Comparison of ENCODE assay signal across 19 cellular contexts in the genomic region with DNA sequence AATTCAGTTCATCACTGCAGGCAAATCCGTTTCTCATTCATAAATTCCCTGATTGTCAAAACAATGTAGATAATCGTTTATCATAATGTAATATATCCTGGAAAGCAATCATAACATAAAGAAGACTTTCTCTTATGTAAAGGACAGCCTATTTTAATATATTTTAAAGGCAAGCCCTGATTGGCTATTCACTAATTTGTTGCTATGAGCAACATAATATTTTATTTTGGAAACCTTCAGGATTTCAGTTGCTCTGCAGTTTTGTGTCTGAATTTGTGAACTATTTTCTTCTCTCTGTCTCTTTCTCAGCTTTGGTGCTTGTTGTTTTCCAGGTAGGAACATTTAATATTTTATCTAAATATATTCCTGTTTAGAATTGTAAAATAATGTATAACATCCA.
A peak's percentile ranks its signal among the peaks of the same experiment; 100 is the strongest.
DNase-seq lines count a peak whose midpoint lies in the region; ATAC-seq and TF ChIP-seq lines count a peak whose summit lies in the region.
"Had no signal": no experiment of that assay in that cellular context is flagged by ENCODE, and none has a peak within 500 bp of the region (broad histone marks: within the 10 kb centered on the region; RNA-seq: fewer than 3 reads in every experiment).

No MANE protein-coding gene starts in this region.

- no peak for ATAC-seq in GM18907 (IDR thresholded peaks at IDR 0.05; ENCODE audit: unreplicated experiment)
- ATAC-seq in GM19463 (IDR thresholded peaks at IDR 0.05; ENCODE audit: unreplicated experiment): no peak
- ATAC-seq in HG02642 (IDR thresholded peaks at IDR 0.05; ENCODE audit: poor library complexity, unreplicated experiment): no peak

- WGBS in esophagus muscularis mucosa: 19% methylated on average over 2 of the region's 2 CpGs

- H3K4me3 ChIP-seq in adipocyte (ENCODE audit: low read length) (no peak overlapping the region), esophagus muscularis mucosa (no peak overlapping the region)
- H3K4me3 ChIP-seq: HAP-1, PC-9, SJSA1 had no signal

- no peak overlapping the region for H3K27ac ChIP-seq in esophagus muscularis mucosa (replicated peaks in 1 of 4)
- H3K27ac ChIP-seq: 22Rv1, C4-2B, SJSA1 had no signal

- no peak overlapping the region for H3K9ac ChIP-seq in adipocyte (ENCODE audit: low read length)

- TF ChIP-seq CTCF in esophagus muscularis mucosa (IDR thresholded peaks at IDR 0.05): no peak

- intact Hi-C loops in esophagus muscularis mucosa (cut with DNase I): no loop called here

- no peak for TF ChIP-seq EP300 in esophagus muscularis mucosa (IDR thresholded peaks at IDR 0.05)

- H3K4me1 ChIP-seq in adipocyte (ENCODE audit: control insufficient read depth, insufficient read depth, low read length) (peaks cover 4% of the 10 kb centered on the region), esophagus muscularis mucosa (peaks cover 0 to 21% (median 16%) of the 10 kb centered on the region in 4 donors)
- H3K4me1 ChIP-seq: HAP-1, SJSA1 had no signal

- H3K9me3 ChIP-seq in adipocyte (ENCODE audit: control insufficient read depth, low read length) (no peaks in the 10 kb centered on the region), esophagus muscularis mucosa (no peaks in the 10 kb centered on the region)
- H3K9me3 ChIP-seq: HAP-1, SJSA1 had no signal

- H3K36me3 ChIP-seq in adipocyte (ENCODE audit: control insufficient read depth, insufficient read depth, low read length, severe bottlenecking): no peaks in the 10 kb centered on the region
- no peaks in the 10 kb centered on the region for H3K36me3 ChIP-seq in esophagus muscularis mucosa
- H3K36me3 ChIP-seq: HAP-1, SJSA1 had no signal

- no peak for TF ChIP-seq POLR2A in esophagus muscularis mucosa (IDR thresholded peaks at IDR 0.05; ENCODE audit: low read depth)

- no peaks in the 10 kb centered on the region for H3K27me3 ChIP-seq in adipocyte (replicated peaks; ENCODE audit: control insufficient read depth, insufficient read depth, low read length)
- no peaks in the 10 kb centered on the region for H3K27me3 ChIP-seq in esophagus muscularis mucosa
- H3K27me3 ChIP-seq: SJSA1 had no signal

- peak; percentile 3 for DNase-seq in NCI-H446 treated with DMSO at 0.1 percent for 48 hours (lab: John Stamatoyannopoulos, UW)
- DNase-seq in NCI-H446 (lab: John Stamatoyannopoulos, UW): no peak
- DNase-seq in adipocyte (ENCODE audit: low read depth): peak; percentile 17
- DNase-seq in fibroblast of peridontal ligament (ENCODE audit: extremely low read depth): peak; percentile 36
- no peak for DNase-seq in esophagus muscularis mucosa (ENCODE audit: extremely low spot score)
- DNase-seq: KBM-7, MV-4-11, NCI-H1930, NCI-H2171, NCI-H510A, NCI-H774, PC-9 had no signal

Comparison
In these comparisons a context has a peak if more than half of its experiments do, and no peak if none do; other contexts are left out.
1. DNase-seq: peak in NCI-H446 treated with DMSO at 0.1 percent for 48 hours (single experiment), adipocyte (single experiment) and fibroblast of peridontal ligament (single experiment); none in NCI-H446 (0 of 2) and esophagus muscularis mucosa (single experiment).